Comparison of ENCODE assay signal across 9 cellular contexts in the genomic region with DNA sequence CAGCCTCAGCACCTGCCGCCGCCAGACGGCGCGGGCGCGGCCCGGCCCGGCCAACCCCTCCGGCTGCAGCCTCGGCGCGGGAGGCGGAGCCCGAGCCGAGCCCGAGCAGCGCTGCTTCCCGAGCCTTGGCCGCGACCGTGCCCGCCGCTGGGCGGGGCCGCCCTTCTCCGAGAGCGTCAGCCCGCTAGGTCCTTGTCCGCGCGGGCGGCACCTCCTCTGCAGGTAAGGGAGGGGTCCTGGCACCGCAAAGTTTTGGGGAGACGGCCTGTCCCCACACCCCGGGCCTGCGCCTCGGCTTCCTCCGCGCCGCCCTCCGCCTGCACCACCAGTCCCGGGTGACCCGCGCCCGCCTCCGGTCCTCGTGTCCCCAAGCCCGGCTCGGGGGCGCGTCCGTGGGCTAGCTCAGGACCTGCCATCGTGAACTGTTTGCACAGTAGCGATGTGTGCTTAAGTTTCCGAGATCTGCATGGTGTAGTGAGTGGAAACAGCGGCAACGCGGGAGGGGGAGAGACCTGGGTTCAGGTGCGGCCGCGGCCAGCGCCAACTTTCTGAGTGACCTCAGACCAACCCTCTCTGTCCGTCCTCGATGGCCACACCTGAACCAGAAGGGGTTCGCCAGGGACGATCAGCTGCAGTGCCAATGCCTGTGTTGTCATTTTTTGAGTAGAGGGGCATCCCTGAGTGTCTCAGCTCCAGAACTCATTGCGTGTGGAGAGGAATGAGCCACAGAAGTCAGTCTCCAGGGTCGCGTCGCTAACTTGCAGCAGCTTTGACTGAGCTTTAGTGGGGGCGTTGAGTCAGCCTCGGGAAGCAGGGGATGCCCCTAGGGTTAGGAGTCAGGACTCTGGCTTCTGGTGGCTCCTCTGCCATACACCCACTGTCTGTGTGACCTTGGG. TPM values are rescaled to one million over a fixed set of nuclear protein-coding genes. Genes with fewer than 3 reads are reported as not detected.
DNase-seq lines count a peak whose midpoint lies in the region; ATAC-seq, FAIRE-seq and TF ChIP-seq lines count a peak whose summit lies in the region.
"Had no signal": no experiment of that assay in that cellular context is flagged by ENCODE, and none has a peak within 500 bp of the region (broad histone marks: within the 10 kb centered on the region; RNA-seq: fewer than 3 reads in every experiment).

A gene with protein sequence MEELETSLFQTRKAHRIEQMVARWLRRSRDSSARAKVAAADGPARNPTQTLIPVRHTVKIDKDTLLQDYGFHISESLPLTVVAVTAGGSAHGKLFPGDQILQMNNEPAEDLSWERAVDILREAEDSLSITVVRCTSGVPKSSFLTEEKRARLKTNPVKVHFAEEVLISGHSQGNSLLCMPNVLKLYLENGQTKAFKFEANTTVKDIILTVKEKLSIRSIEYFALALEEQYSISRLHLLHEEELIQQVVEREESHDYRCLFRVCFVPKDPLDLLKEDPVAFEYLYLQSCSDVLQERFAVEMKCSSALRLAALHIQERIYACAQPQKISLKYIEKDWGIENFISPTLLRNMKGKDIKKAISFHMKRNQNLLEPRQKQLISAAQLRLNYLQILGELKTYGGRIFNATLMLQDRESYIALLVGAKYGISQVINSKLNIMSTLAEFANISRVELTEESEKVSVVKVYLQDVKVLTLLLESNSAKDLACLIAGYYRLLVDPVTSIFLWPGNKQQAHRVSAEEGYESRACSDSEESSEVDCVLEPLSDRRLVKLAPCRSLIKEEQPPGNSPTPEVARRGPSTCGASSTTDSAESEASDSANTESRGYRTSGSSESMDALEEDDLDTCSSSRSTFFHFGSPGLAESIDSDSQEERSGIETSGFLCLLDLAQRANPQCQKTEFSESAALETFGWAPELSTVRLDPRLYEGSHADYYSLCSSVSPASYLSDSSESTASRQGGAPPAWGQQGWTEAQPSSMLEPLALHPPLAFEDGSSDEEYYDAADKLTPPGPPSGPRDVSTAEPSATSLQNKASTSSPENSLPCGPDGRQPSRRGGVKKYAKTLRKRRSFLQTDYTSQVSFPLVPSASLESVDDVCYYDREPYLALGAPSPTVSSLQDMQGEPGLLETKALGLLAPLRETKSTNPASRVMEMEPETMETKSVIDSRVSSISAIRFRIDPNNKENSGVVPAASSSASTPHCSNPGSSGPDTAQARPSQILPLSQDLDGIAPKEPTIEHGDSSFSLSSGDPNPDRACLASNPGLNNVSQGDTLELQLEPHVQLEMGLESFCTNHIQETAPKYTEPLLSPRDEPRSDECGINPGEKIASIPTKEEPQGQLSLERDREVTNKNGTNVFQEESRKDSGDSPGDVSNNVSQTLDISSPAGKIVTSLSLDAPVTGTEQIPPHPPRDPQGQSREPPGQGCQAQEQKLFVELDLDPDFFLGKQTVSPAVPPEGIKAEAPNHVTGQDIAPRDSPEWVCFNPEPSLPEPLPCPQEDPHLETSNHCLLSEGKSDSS (N-terminal part only) (plus strand): TSS at position 82 of the 896 bp plus-strand sequence. CDS start 41,688 bp downstream, outside the sequence.

- no peak for FAIRE-seq in K562 (lab: Jason Lieb, UNC)
- FAIRE-seq: colon had no signal

- H3K4me3 Mint-ChIP-seq in T-helper 2 cell treated with Interferon-gamma antibody and Interleukin-4, amounts not matched to agents 5 μg/mL and 100 μg/mL, for 36 hours = peak within 1 kb of the TSS; percentile 72

- H3K36me3 Mint-ChIP-seq in T-helper 2 cell treated with Interferon-gamma antibody and Interleukin-4, amounts not matched to agents 5 μg/mL and 100 μg/mL, for 36 hours (ENCODE audit: low read depth) = no peaks in the 10 kb centered on the region

- H3K27me3 ChIP-seq in DOHH2 (ENCODE audit: control insufficient read depth, low read length) = peaks cover 72% of the 10 kb centered on the region
- H3K27me3 ChIP-seq in K562 (ENCODE audit: control insufficient read depth in 2 of 2, insufficient read depth in 2 of 2, low read length in 2 of 2) = peaks cover 70 to 78% of the 10 kb centered on the region in 2 experiments
- H3K27me3 ChIP-seq in iPS-18a (ENCODE audit: control insufficient read depth, insufficient read depth, low read length) = peaks cover 67% of the 10 kb centered on the region

- intact Hi-C loops in K562 (cut with micrococcal nuclease) = no loop called here

- no peaks in the 10 kb centered on the region for H3K9me3 Mint-ChIP-seq in T-helper 2 cell treated with Interferon-gamma antibody and Interleukin-4, amounts not matched to agents 5 μg/mL and 100 μg/mL, for 36 hours

- H3K4me2 ChIP-seq in DOHH2 (ENCODE audit: low read length) = peak within 1 kb of the TSS; percentile 96
- H3K4me2 ChIP-seq in K562 (ENCODE audit: insufficient read depth, low read length) = peak within 1 kb of the TSS; percentile 61

- TF ChIP-seq POLR2A in K562 (conservative IDR thresholded peaks at IDR 0.05) = no peak

- peaks cover 74% of the 10 kb centered on the region for H3K27me3 Mint-ChIP-seq in T-helper 2 cell treated with Interferon-gamma antibody and Interleukin-4, amounts not matched to agents 5 μg/mL and 100 μg/mL, for 36 hours (ENCODE audit: low read depth)

- H3K9me1 ChIP-seq in K562 (ENCODE audit: control insufficient read depth, insufficient read depth, low read length) = no peaks in the 10 kb centered on the region

- no peak for TF ChIP-seq EP300 in K562 (IDR thresholded peaks at IDR 0.05; ENCODE audit: low read length)

- H3K9me3 ChIP-seq in DOHH2 (ENCODE audit: control insufficient read depth, insufficient read depth, low read length) = no peaks in the 10 kb centered on the region
- H3K9me3 ChIP-seq in K562 (replicated peaks; ENCODE audit: control insufficient read depth, insufficient read depth, low read depth, low read length) = no peaks in the 10 kb centered on the region
- no peaks in the 10 kb centered on the region for H3K9me3 ChIP-seq in iPS-18a (ENCODE audit: control insufficient read depth, low read depth, low read length)

- no peaks in the 10 kb centered on the region for H3K9me2 ChIP-seq in DOHH2 (replicated peaks; ENCODE audit: control insufficient read depth, low read length)

- H3K79me2 ChIP-seq in DOHH2 (ENCODE audit: control insufficient read depth, low read length) (no peaks in the 10 kb centered on the region), K562 (ENCODE audit: control insufficient read depth, insufficient read depth, low read length) (no peaks in the 10 kb centered on the region)

- no peaks in the 10 kb centered on the region for H3F3A ChIP-seq in DOHH2 (ENCODE audit: control insufficient read depth, insufficient read depth)

- H3K27ac ChIP-seq in DOHH2 (ENCODE audit: low read depth, low read length) (no peak within 1 kb of the TSS), K562 (ENCODE audit: extremely low read depth, low read depth, low read length) (no peak within 1 kb of the TSS), iPS-18a (ENCODE audit: low read length) (no peak within 1 kb of the TSS), skin epidermis (peak within 1 kb of the TSS in 1 of 21 experiments; percentile 26)

- peaks cover 2% of the 10 kb centered on the region for H3K4me1 Mint-ChIP-seq in T-helper 2 cell treated with Interferon-gamma antibody and Interleukin-4, amounts not matched to agents 5 μg/mL and 100 μg/mL, for 36 hours (ENCODE audit: low read depth)

- in situ Hi-C loops in K562 (cut with MboI) = no loop called here

- H4K20me1 ChIP-seq in DOHH2 (ENCODE audit: control insufficient read depth, insufficient read depth, low read depth, low read length) (no peaks in the 10 kb centered on the region), K562 (replicated peaks; ENCODE audit: control insufficient read depth, insufficient read depth, low read length) (peaks cover 22% of the 10 kb centered on the region)

- H2AFZ ChIP-seq in K562 (ENCODE audit: low read depth, low read length) = peak within 1 kb of the TSS; percentile 69

- peak within 1 kb of the TSS; percentile 76 for H3K4me3 ChIP-seq in DOHH2 (ENCODE audit: low read length)
- H3K4me3 ChIP-seq in LNCaP clone FGC (ENCODE audit: low read depth, low read length) = peak within 1 kb of the TSS; percentile 53
- H3K4me3 ChIP-seq in K562 = peak within 1 kb of the TSS; percentile 29
- peak within 1 kb of the TSS; percentile 74 for H3K4me3 ChIP-seq in iPS-18a (ENCODE audit: low read length)
- H3K4me3 ChIP-seq in skin epidermis = peak within 1 kb of the TSS; percentile 34 to 48 (median 44)

- H3K27ac Mint-ChIP-seq in T-helper 2 cell treated with Interferon-gamma antibody and Interleukin-4, amounts not matched to agents 5 μg/mL and 100 μg/mL, for 36 hours = no peak within 1 kb of the TSS

- H3K4me1 ChIP-seq in DOHH2 (ENCODE audit: control insufficient read depth, low read length) = peaks cover 8% of the 10 kb centered on the region
- peaks cover 0 to 14% of the 10 kb centered on the region in 2 experiments; a peak in 2 of 5 replicates for H3K4me1 ChIP-seq in K562 (replicated peaks in 1 of 2; ENCODE audit: control insufficient read depth in 2 of 2, insufficient read depth in 2 of 2, low read length in 2 of 2)
- H3K4me1 ChIP-seq in iPS-18a (ENCODE audit: control insufficient read depth, low read depth, low read length) = peaks cover 6% of the 10 kb centered on the region

- 8% methylated on average over 73 of the region's 73 CpGs for WGBS in K562 (ENCODE audit: insufficient coverage, low coverage, missing lambda C conversion rate)

- TF ChIP-seq RAD21 in K562 (CRISPR knock-in tag; conservative IDR thresholded peaks at IDR 0.05 in 1 of 2, IDR thresholded peaks at IDR 0.05 in 1 of 2) = 0 out of 4 replicates have a peak, but pooled peaks of 1 of the 2 experiments have one; percentile 11

- H3K36me3 ChIP-seq in DOHH2 (ENCODE audit: control insufficient read depth, low read length) = no peaks in the 10 kb centered on the region
- no peaks in the 10 kb centered on the region for H3K36me3 ChIP-seq in K562 (ENCODE audit: control insufficient read depth, insufficient read depth, low read length)
- H3K36me3 ChIP-seq in iPS-18a (ENCODE audit: control insufficient read depth, low read depth, low read length) = no peaks in the 10 kb centered on the region

- peak; percentile 90 for ATAC-seq in GM21717 (IDR thresholded peaks at IDR 0.05; ENCODE audit: unreplicated experiment)
- peak; percentile 99 for ATAC-seq in K562

- no TSS peak for BruUV-seq in K562 (replicated peaks; lab: Mats Ljungman, UMichigan)

- TF ChIP-seq CTCF in DOHH2 (IDR thresholded peaks at IDR 0.05; ENCODE audit: low read depth, low read length, poor library complexity, severe bottlenecking) (no peak), LNCaP clone FGC (IDR thresholded peaks at IDR 0.05; ENCODE audit: control insufficient read depth, extremely low read depth, insufficient read depth) (peak; percentile 42), K562 (IDR thresholded peaks at IDR 0.05 in 2 of 3, conservative IDR thresholded peaks at IDR 0.05 in 1 of 3; ENCODE audit: insufficient read depth in 2 of 3, low read depth in 1 of 3, low read length in 3 of 3) (peak in 1 of 3 experiments; percentile 31; a peak in 1 of 6 replicates)

- CTCF ChIA-PET in K562 (lab: Yijun Ruan, JAX; ENCODE audit: low intra/inter-chr PET ratio) = no interaction called here

- peak; percentile 8 for DNase-seq in LNCaP clone FGC (ENCODE audit: low read depth)
- peak; percentile 63 for DNase-seq in T-helper 2 cell treated with Interferon-gamma antibody and Interleukin-4, amounts not matched to agents 5 μg/mL and 100 μg/mL, for 36 hours (ENCODE audit: low spot score)
- DNase-seq in K562 (ENCODE audit: extremely low read depth in 1 of 4, low spot score in 3 of 4) = peak in 3 of 4 experiments; percentile 69 to 89 (median 75)
- DNase-seq in superior temporal gyrus (ENCODE audit: extremely low spot score) = no peak

- POLR2A ChIA-PET in K562 (lab: Yijun Ruan, JAX) = interaction anchor here (0.6 to 1.7 kb wide), 4 partner anchors 10 to 465 kb away, joined by 3 to 6 read pairs (median 4); no protein-coding TSS in a partner anchor

- H3K9ac ChIP-seq in K562 (ENCODE audit: insufficient read depth in 1 of 2, low read depth in 2 of 2, low read length in 2 of 2) (peak within 1 kb of the TSS in 1 of 2 experiments; percentile 81; a peak in 2 of 4 replicates), iPS-18a (ENCODE audit: low read length) (no peak within 1 kb of the TSS)

RNA-seq across cellular contexts. Expression of the gene that starts here (rescaled TPM):
- not detected in 2 replicates for total RNA-seq in K562 (2011; cell fraction: chromatin; rRNA removed; ENCODE audit: low replicate concordance)
- not detected in 2 replicates for total RNA-seq in K562 (2011; cell fraction: nucleolus; rRNA removed)
- total RNA-seq in K562 (2011; cell fraction: nucleoplasm; rRNA removed) = not detected in 2 replicates
- total RNA-seq in K562 (2014; rRNA removed) (not detected in 2 replicates), K562 (2014; rRNA removed; fragmentation: Illumina TruSeq; extraction: Trizol) (not detected in 2 replicates), K562 (2015; rRNA removed; fragmentation: Illumina TruSeq; extraction: Trizol) (not detected in 2 replicates), K562 (2021) (not detected in 2 replicates)
- polyA plus RNA-seq in K562 (2011; rRNA removed) (not detected in 2 replicates), K562 (2014; fragmentation: Illumina TruSeq; extraction: Trizol) (not detected in 2 replicates), K562 (2014; fragmentation: Nextera tagmentation; extraction: Ambion mirVana) (not detected), K562 (2014; rRNA removed) (not detected in 2 replicates)
- polyA plus RNA-seq in K562 (2011; cell fraction: cytosol; rRNA removed) = not detected in 2 replicates
- polyA plus RNA-seq in K562 (2011; cell fraction: nucleus; rRNA removed) = not detected in 2 replicates
- not detected in 2 replicates for polyA plus RNA-seq in K562 (2012)
- not detected in 2 replicates for polyA minus RNA-seq in K562 (2011; rRNA and poly(A)+ RNA removed)
- not detected in 2 replicates for polyA minus RNA-seq in K562 (2011; cell fraction: cytosol; rRNA and poly(A)+ RNA removed)
- polyA minus RNA-seq in K562 (2011; cell fraction: nucleus; rRNA and poly(A)+ RNA removed) = not detected in 2 replicates

Comparison
In these comparisons a context has a peak if more than half of its experiments do, and no peak if none do; other contexts are left out.
1. Peak in DNase-seq, ATAC-seq, H3K4me3 ChIP-seq and H3K4me2 ChIP-seq in K562; RNA of the gene not detected or under 1 TPM.